Comparison of ENCODE assay signal across 14 cellular contexts in genomic region chr13:106562301-106562700, GRCh38. TPM values are rescaled to one million over a fixed set of nuclear protein-coding genes. Genes with fewer than 3 reads are reported as not detected.
DNase-seq lines count a peak whose midpoint lies in the region; ATAC-seq, FAIRE-seq and TF ChIP-seq lines count a peak whose summit lies in the region.
"Had no signal": no experiment of that assay in that cellular context is flagged by ENCODE, and none has a peak within 500 bp of the region (broad histone marks: within the 10 kb centered on the region; RNA-seq: fewer than 3 reads in every experiment).

No MANE protein-coding gene starts in this region.

- peaks cover 64 to 86% (median 74%) of the 10 kb centered on the region in 4 donors for H3K4me1 Mint-ChIP-seq in CD4-positive, CD25-positive, alpha-beta regulatory T cell
- H3K4me1 Mint-ChIP-seq in activated naive CD8-positive, alpha-beta T cell treated with anti-CD3 and anti-CD28 coated beads, Interleukin-2, amount 10 ng/mL, durations not matched to agents 7 days and 5 days = peaks cover 46% of the 10 kb centered on the region
- H3K4me1 Mint-ChIP-seq in natural killer cell = peaks cover 84 to 91% of the 10 kb centered on the region in 2 donors

- POLR2A ChIA-PET in activated naive CD8-positive, alpha-beta T cell treated with anti-CD3 and anti-CD28 coated beads, Interleukin-2, amount 10 ng/mL, durations not matched to agents 7 days and 5 days (lab: Charles Lee) = no interaction called here

- peak overlapping the region; percentile 60 for H3K4me3 ChIP-seq in CD4-positive, CD25-positive, alpha-beta regulatory T cell (ENCODE audit: low read depth, low read length)
- H3K4me3 ChIP-seq: Peyer's patch had no signal

- peaks cover 60% of the 10 kb centered on the region for H3K4me1 ChIP-seq in CD4-positive, CD25-positive, alpha-beta regulatory T cell (ENCODE audit: control insufficient read depth, insufficient read depth, low read length, poor library complexity, severe bottlenecking)

- H3K9me3 ChIP-seq in CD4-positive, CD25-positive, alpha-beta regulatory T cell (ENCODE audit: control insufficient read depth in 2 of 2, low read length in 2 of 2) = no peaks in the 10 kb centered on the region
- H3K9me3 ChIP-seq: esophagus muscularis mucosa, Peyer's patch had no signal

- H3K27ac Mint-ChIP-seq in CD4-positive, CD25-positive, alpha-beta regulatory T cell = peak overlapping the region in 1 of 3 donors; percentile 69
- H3K27ac Mint-ChIP-seq in activated naive CD8-positive, alpha-beta T cell treated with anti-CD3 and anti-CD28 coated beads, Interleukin-2, amount 10 ng/mL, durations not matched to agents 7 days and 5 days = peak overlapping the region; percentile 8
- peak overlapping the region; percentile 81 to 88 for H3K27ac Mint-ChIP-seq in natural killer cell
- H3K27ac Mint-ChIP-seq: activated CD4-positive, alpha-beta T cell treated with anti-CD3 and anti-CD28 coated beads, Interleukin-2, amount 10 ng/mL, durations not matched to agents 7 days and 5 days had no signal

- no peak for ATAC-seq in CD4-positive, CD25-positive, alpha-beta regulatory T cell (ENCODE audit: low read depth in 2 of 2)
- no peak for ATAC-seq in activated naive CD8-positive, alpha-beta T cell treated with anti-CD3 and anti-CD28 coated beads, Interleukin-2, amount 10 ng/mL, durations not matched to agents 7 days and 5 days (ENCODE audit: low read depth)
- ATAC-seq in natural killer cell (no peak), sciatic nerve (no peak)

- FAIRE-seq in GM18507 (lab: Jason Lieb, UNC) = peak; percentile 24
- FAIRE-seq: colon had no signal

- H3K36me3 ChIP-seq in CD4-positive, CD25-positive, alpha-beta regulatory T cell (ENCODE audit: control insufficient read depth, insufficient read depth, low read length) = peaks cover 22% of the 10 kb centered on the region

- no peak for DNase-seq in CD4-positive, CD25-positive, alpha-beta regulatory T cell
- DNase-seq in GM18507 (ENCODE audit: extremely low spot score, insufficient read length, low read depth) (no peak), natural killer cell (no peak), SIG-M5 treated with dmso at 0.1 percent for 504 hours (lab: John Stamatoyannopoulos, UW; ENCODE audit: unreplicated experiment) (no peak), sciatic nerve (ENCODE audit: low spot score) (no peak), SW 1271 (lab: John Stamatoyannopoulos, UW) (no peak)
- no peak for DNase-seq in activated naive CD8-positive, alpha-beta T cell treated with anti-CD3 and anti-CD28 coated beads, Interleukin-2, amount 10 ng/mL, durations not matched to agents 7 days and 5 days
- DNase-seq: activated CD4-positive, alpha-beta T cell treated with anti-CD3 and anti-CD28 coated beads, Interleukin-2, amount 10 ng/mL, durations not matched to agents 7 days and 5 days; GF-D8; NCI-H1105 treated with DMSO at 0.1 percent for 48 hours; Peyer's patch had no signal

- H3K27me3 Mint-ChIP-seq in CD4-positive, CD25-positive, alpha-beta regulatory T cell = no peaks in the 10 kb centered on the region
- H3K27me3 Mint-ChIP-seq in activated naive CD8-positive, alpha-beta T cell treated with anti-CD3 and anti-CD28 coated beads, Interleukin-2, amount 10 ng/mL, durations not matched to agents 7 days and 5 days = no peaks in the 10 kb centered on the region
- no peaks in the 10 kb centered on the region for H3K27me3 Mint-ChIP-seq in natural killer cell (ENCODE audit: low read depth in 2 of 2)
- H3K27me3 Mint-ChIP-seq: activated CD4-positive, alpha-beta T cell treated with anti-CD3 and anti-CD28 coated beads, Interleukin-2, amount 10 ng/mL, durations not matched to agents 7 days and 5 days had no signal

- TF ChIP-seq CTCF in natural killer cell (IDR thresholded peaks at IDR 0.05) = no peak

- peak overlapping the region; percentile 27 for H3K27ac ChIP-seq in CD4-positive, CD25-positive, alpha-beta regulatory T cell (ENCODE audit: insufficient read depth, low read length, poor library complexity, severe bottlenecking)
- H3K27ac ChIP-seq: Peyer's patch had no signal

- no peaks in the 10 kb centered on the region for H3K27me3 ChIP-seq in CD4-positive, CD25-positive, alpha-beta regulatory T cell (ENCODE audit: control insufficient read depth, insufficient read depth, low read length)
- H3K27me3 ChIP-seq: esophagus muscularis mucosa, Peyer's patch had no signal

- H3K4me3 Mint-ChIP-seq in CD4-positive, CD25-positive, alpha-beta regulatory T cell = peak overlapping the region; percentile 55 to 80 (median 72)
- no peak overlapping the region for H3K4me3 Mint-ChIP-seq in activated naive CD8-positive, alpha-beta T cell treated with anti-CD3 and anti-CD28 coated beads, Interleukin-2, amount 10 ng/mL, durations not matched to agents 7 days and 5 days
- peak overlapping the region; percentile 37 for H3K4me3 Mint-ChIP-seq in natural killer cell
- H3K4me3 Mint-ChIP-seq: activated CD4-positive, alpha-beta T cell treated with anti-CD3 and anti-CD28 coated beads, Interleukin-2, amount 10 ng/mL, durations not matched to agents 7 days and 5 days; T-helper 1 cell treated with Interleukin-12 subunit alpha and Interleukin-12 subunit beta and Interleukin-4 antibody, amounts not matched to agents 30 μg/mL and 1 μg/mL, for 36 hours had no signal

- H3K9me3 Mint-ChIP-seq in CD4-positive, CD25-positive, alpha-beta regulatory T cell = no peaks in the 10 kb centered on the region
- no peaks in the 10 kb centered on the region for H3K9me3 Mint-ChIP-seq in activated naive CD8-positive, alpha-beta T cell treated with anti-CD3 and anti-CD28 coated beads, Interleukin-2, amount 10 ng/mL, durations not matched to agents 7 days and 5 days
- no peaks in the 10 kb centered on the region for H3K9me3 Mint-ChIP-seq in natural killer cell
- H3K9me3 Mint-ChIP-seq: activated CD4-positive, alpha-beta T cell treated with anti-CD3 and anti-CD28 coated beads, Interleukin-2, amount 10 ng/mL, durations not matched to agents 7 days and 5 days; T-helper 1 cell treated with Interleukin-12 subunit alpha and Interleukin-12 subunit beta and Interleukin-4 antibody, amounts not matched to agents 30 μg/mL and 1 μg/mL, for 36 hours had no signal

- intact Hi-C loops in natural killer cell (cut with micrococcal nuclease) = no loop called here
- intact Hi-C loops in sciatic nerve (cut with DNase I) = no loop called here

- H3K36me3 Mint-ChIP-seq in CD4-positive, CD25-positive, alpha-beta regulatory T cell = peaks cover 12% of the 10 kb centered on the region
- H3K36me3 Mint-ChIP-seq in activated naive CD8-positive, alpha-beta T cell treated with anti-CD3 and anti-CD28 coated beads, Interleukin-2, amount 10 ng/mL, durations not matched to agents 7 days and 5 days = peaks cover 18% of the 10 kb centered on the region
- peaks cover 18% of the 10 kb centered on the region for H3K36me3 Mint-ChIP-seq in natural killer cell

RNA-seq across cellular contexts. Expression of gene ARGLU1, which starts 5.6 kb away (rescaled TPM):
- 235 TPM for total RNA-seq in CD4-positive, CD25-positive, alpha-beta regulatory T cell
- 10 to 100 TPM; 25.7 to 43.1 (median 31.9) TPM for polyA plus RNA-seq in CD4-positive, CD25-positive, alpha-beta regulatory T cell
- 100 to 1,000 TPM; 171 to 173 TPM for total RNA-seq in activated naive CD8-positive, alpha-beta T cell treated with anti-CD3 and anti-CD28 coated beads, Interleukin-2, amount 10 ng/mL, durations not matched to agents 7 days and 5 days
- 100 to 1,000 TPM; 158 to 179 (median 161) TPM for total RNA-seq in natural killer cell
- 150 TPM for total RNA-seq in sciatic nerve

RNA-seq across cellular contexts. Expression of gene EFNB2, which starts 26.8 kb away (rescaled TPM):
- total RNA-seq in CD4-positive, CD25-positive, alpha-beta regulatory T cell = 0.49 TPM
- under 1 TPM in 2 of 4 donors, not detected in 2; 0.20 to 0.27 TPM for polyA plus RNA-seq in CD4-positive, CD25-positive, alpha-beta regulatory T cell
- under 1 TPM; 0.14 to 0.23 TPM for total RNA-seq in activated naive CD8-positive, alpha-beta T cell treated with anti-CD3 and anti-CD28 coated beads, Interleukin-2, amount 10 ng/mL, durations not matched to agents 7 days and 5 days
- total RNA-seq in natural killer cell (under 1 TPM; 0.16 to 0.33 (median 0.33) TPM), sciatic nerve (37.0 TPM)

Comparison
In these comparisons a context has a peak if more than half of its experiments do, and no peak if none do; other contexts are left out.
1. RNA of gene EFNB2, which starts 26.8 kb away (total RNA-seq): 37.0 TPM in sciatic nerve (single experiment); 0.49 TPM in CD4-positive, CD25-positive, alpha-beta regulatory T cell (single experiment), 0.16 to 0.33 TPM in natural killer cell and 0.14 to 0.23 TPM in activated naive CD8-positive, alpha-beta T cell treated with anti-CD3 and anti-CD28 coated beads, Interleukin-2, amount 10 ng/mL, durations not matched to agents 7 days and 5 days; every median in the first group is over 10 times any median in the second.